ENCODE assay signal across 8 cellular contexts in genomic region chr19:8161135-8161646, GRCh38. TPM values are rescaled to one million over a fixed set of nuclear protein-coding genes. Genes with fewer than 3 reads are reported as not detected.
A peak's percentile ranks its signal among the peaks of the same experiment; 100 is the strongest.
DNase-seq lines count a peak whose midpoint lies in the region; ATAC-seq and TF ChIP-seq lines count a peak whose summit lies in the region.

No MANE protein-coding gene starts in this region.

- DNase-seq in ELF-1 (ENCODE audit: low read depth, low spot score) (peak; percentile 71), H7 (peak; percentile 45), PC-3 (peak; percentile 76), inferior parietal cortex (ENCODE audit: extremely low spot score) (peak; percentile 18), SIG-M5 treated with dmso at 0.1 percent for 504 hours (lab: John Stamatoyannopoulos, UW; ENCODE audit: unreplicated experiment) (no peak)
- DNase-seq in central memory CD4-positive, alpha-beta T cell, result no peak

- no peak overlapping the region for H3K4me3 ChIP-seq in H7 (ENCODE audit: insufficient read depth, low read depth, low read length)
- no peak overlapping the region for H3K4me3 ChIP-seq in PC-3 (ENCODE audit: low read length)

- intact Hi-C loops in PC-3 (cut with micrococcal nuclease), result no loop called here

- no peak for TF ChIP-seq CTCF in PC-3 (conservative IDR thresholded peaks at IDR 0.05; ENCODE audit: low read depth, low read length)

- H3K9me3 ChIP-seq in PC-3 (ENCODE audit: low read length), result no peaks in the 10 kb centered on the region

- peak overlapping the region; percentile 54 for H3K27ac ChIP-seq in PC-3 (ENCODE audit: low read length)

- no peak overlapping the region for H2AFZ ChIP-seq in PC-3 (ENCODE audit: low read length)

- H3K36me3 ChIP-seq in H7 (replicated peaks; ENCODE audit: control insufficient read depth, insufficient read depth, low read length) (no peaks in the 10 kb centered on the region), PC-3 (ENCODE audit: low read depth, low read length) (no peaks in the 10 kb centered on the region)

- no peaks in the 10 kb centered on the region for H4K20me1 ChIP-seq in PC-3 (ENCODE audit: low read length)

- BruUV-seq in PC-3 (replicated peaks; lab: Mats Ljungman, UMichigan), result no TSS peak

- POLR2A ChIA-PET in PC-3 (lab: Charles Lee; ENCODE audit: unreplicated experiment), result no interaction called here

- H3K27me3 ChIP-seq in H7 (ENCODE audit: control insufficient read depth, insufficient read depth, low read length), result no peaks in the 10 kb centered on the region
- no peaks in the 10 kb centered on the region for H3K27me3 ChIP-seq in PC-3 (ENCODE audit: low read length)

- ATAC-seq in PC-3, result peak; percentile 62
- no peak for ATAC-seq in GM21526 (IDR thresholded peaks at IDR 0.05; ENCODE audit: low FRiP score, unreplicated experiment)
- ATAC-seq in GM21528 (IDR thresholded peaks at IDR 0.05; ENCODE audit: low FRiP score, unreplicated experiment), result no peak

- H3K79me2 ChIP-seq in PC-3 (ENCODE audit: low read length), result no peaks in the 10 kb centered on the region

- H3K4me2 ChIP-seq in PC-3 (ENCODE audit: low read length), result peak overlapping the region; percentile 35

- peak overlapping the region; percentile 54 for H3K9ac ChIP-seq in PC-3 (ENCODE audit: low read length)

- H3K9me2 ChIP-seq in PC-3 (replicated peaks; ENCODE audit: low read length), result no peaks in the 10 kb centered on the region

- H3F3A ChIP-seq in PC-3 (ENCODE audit: low read length, unreplicated experiment), result no peaks in the 10 kb centered on the region

- H3K4me1 ChIP-seq in PC-3 (ENCODE audit: insufficient read depth, low read length), result peaks cover 17% of the 10 kb centered on the region

- CTCF ChIA-PET in PC-3 (lab: Charles Lee), result interaction anchor here (0.6 kb wide), 1 partner anchor 88 kb away, joined by 3 read pairs; no protein-coding TSS in a partner anchor

RNA-seq across cellular contexts. Expression of gene FBN3, which starts 11.8 kb away (rescaled TPM):
- total RNA-seq in H7 (2014; rRNA removed; shearing (Covaris generic)), result 13.7 and 15.9 TPM in 2 replicates
- under 0.01 TPM in 2 replicates for total RNA-seq in PC-3 (2014; rRNA removed)

RNA-seq across cellular contexts. Expression of gene CERS4, which starts 48.0 kb away (rescaled TPM):
- 116 and 117 TPM in 2 replicates for total RNA-seq in H7 (2014; rRNA removed; shearing (Covaris generic))
- 39.3 and 43.9 TPM in 2 replicates for total RNA-seq in PC-3 (2014; rRNA removed)

Comparison
In these comparisons a context has a peak if more than half of its experiments do, and no peak if none do; other contexts are left out.
1. DNase-seq: peak in ELF-1 (single experiment), H7 (single experiment), PC-3 (single experiment) and inferior parietal cortex (single experiment); none in central memory CD4-positive, alpha-beta T cell (single experiment) and SIG-M5 treated with dmso at 0.1 percent for 504 hours (single experiment).
2. RNA of gene FBN3, which starts 11.8 kb away (total RNA-seq): 13.7 to 15.9 TPM in H7; under 0.01 TPM in PC-3; every median in the first group is over 10 times any median in the second.